Comparison of ENCODE assay signal across 15 cellular contexts in genomic region chr11:126488591-126489370, GRCh38.
A peak's percentile ranks its signal among the peaks of the same experiment; 100 is the strongest.
DNase-seq lines count a peak whose midpoint lies in the region; ATAC-seq and TF ChIP-seq lines count a peak whose summit lies in the region.
"Had no signal": no experiment of that assay in that cellular context is flagged by ENCODE, and none has a peak within 500 bp of the region (broad histone marks: within the 10 kb centered on the region; RNA-seq: fewer than 3 reads in every experiment).

No MANE protein-coding gene starts in this region.

- no peaks in the 10 kb centered on the region for H3K9me3 Mint-ChIP-seq in endodermal cell
- no peaks in the 10 kb centered on the region for H3K9me3 Mint-ChIP-seq in activated naive CD8-positive, alpha-beta T cell treated with anti-CD3 and anti-CD28 coated beads, Interleukin-2, amount 50 U/mL, for 24 hours
- H3K9me3 Mint-ChIP-seq: CD4-positive, CD25-positive, alpha-beta regulatory T cell had no signal

- no peak overlapping the region for H3K9ac ChIP-seq in endodermal cell (ENCODE audit: extremely low read depth, low read length, poor library complexity, severe bottlenecking)
- H3K9ac ChIP-seq: BLaER1 had no signal

- peaks cover 39% of the 10 kb centered on the region for H3K4me1 Mint-ChIP-seq in endodermal cell
- no peaks in the 10 kb centered on the region for H3K4me1 Mint-ChIP-seq in activated naive CD8-positive, alpha-beta T cell treated with anti-CD3 and anti-CD28 coated beads, Interleukin-2, amount 50 U/mL, for 24 hours
- H3K4me1 Mint-ChIP-seq: CD4-positive, CD25-positive, alpha-beta regulatory T cell had no signal

- 94 to 96% methylated on average over 17 to 23 of the region's 23 CpGs for WGBS in endodermal cell (ENCODE audit: insufficient coverage in 1 of 2, insufficient read length in 1 of 2), 2 experiments

- no peak overlapping the region for H3K4me3 Mint-ChIP-seq in endodermal cell
- H3K4me3 Mint-ChIP-seq in activated naive CD8-positive, alpha-beta T cell treated with anti-CD3 and anti-CD28 coated beads, Interleukin-2, amount 50 U/mL, for 24 hours: no peak overlapping the region
- H3K4me3 Mint-ChIP-seq: CD4-positive, CD25-positive, alpha-beta regulatory T cell; HFFc6 had no signal

- H3K4me1 ChIP-seq in endodermal cell (ENCODE audit: control insufficient read depth, insufficient read depth, low read length) (peaks cover 6% of the 10 kb centered on the region), upper lobe of right lung (no peaks in the 10 kb centered on the region), BE2C (peaks cover 16% of the 10 kb centered on the region)

- no peak overlapping the region for H3K27ac Mint-ChIP-seq in endodermal cell
- H3K27ac Mint-ChIP-seq in activated naive CD8-positive, alpha-beta T cell treated with anti-CD3 and anti-CD28 coated beads, Interleukin-2, amount 50 U/mL, for 24 hours: no peak overlapping the region
- H3K27ac Mint-ChIP-seq: CD4-positive, CD25-positive, alpha-beta regulatory T cell; HFFc6 had no signal

- no peaks in the 10 kb centered on the region for H3K36me3 Mint-ChIP-seq in endodermal cell (ENCODE audit: low read depth)
- no peaks in the 10 kb centered on the region for H3K36me3 Mint-ChIP-seq in activated naive CD8-positive, alpha-beta T cell treated with anti-CD3 and anti-CD28 coated beads, Interleukin-2, amount 50 U/mL, for 24 hours (ENCODE audit: low read depth)
- H3K36me3 Mint-ChIP-seq: CD4-positive, CD25-positive, alpha-beta regulatory T cell had no signal

- H3K27ac ChIP-seq in endodermal cell (ENCODE audit: low read depth, low read length) (no peak overlapping the region), upper lobe of right lung (no peak overlapping the region)
- H3K27ac ChIP-seq: 22Rv1, BLaER1 had no signal

- H3K27me3 ChIP-seq in endodermal cell (ENCODE audit: control insufficient read depth, insufficient read depth, low read length, poor library complexity, severe bottlenecking) (no peaks in the 10 kb centered on the region), upper lobe of right lung (no peaks in the 10 kb centered on the region), BE2C (no peaks in the 10 kb centered on the region)
- H3K27me3 ChIP-seq: BLaER1 had no signal

- DNase-seq in activated effector memory CD4-positive, alpha-beta T cell treated with anti-CD3 and anti-CD28 coated beads, Interleukin-2, amount 50 U/mL, for 16 hours: peak; percentile 55
- DNase-seq in activated effector memory CD4-positive, alpha-beta T cell treated with Interleukin-2 at 50 U/mL for 16 hours: no peak
- DNase-seq in endodermal cell (peak; percentile 37), posterior vena cava (ENCODE audit: low spot score) (peak; percentile 68), upper lobe of right lung (peak; percentile 57), left colon (no peak), BE2C (no peak)
- DNase-seq in activated naive CD8-positive, alpha-beta T cell treated with anti-CD3 and anti-CD28 coated beads, Interleukin-2, amount 50 U/mL, for 24 hours: no peak
- DNase-seq: CD4-positive, CD25-positive, alpha-beta regulatory T cell; DMS53; GF-D8; HCEC 1CT; HFFc6 had no signal

- ATAC-seq in upper lobe of right lung: no peak
- no peak for ATAC-seq in activated naive CD8-positive, alpha-beta T cell treated with anti-CD3 and anti-CD28 coated beads, Interleukin-2, amount 50 U/mL, for 24 hours
- no peak for ATAC-seq in left colon

- peaks cover 2% of the 10 kb centered on the region for H3K27me3 Mint-ChIP-seq in endodermal cell (ENCODE audit: insufficient read depth)
- no peaks in the 10 kb centered on the region for H3K27me3 Mint-ChIP-seq in activated naive CD8-positive, alpha-beta T cell treated with anti-CD3 and anti-CD28 coated beads, Interleukin-2, amount 50 U/mL, for 24 hours

- intact Hi-C loops in posterior vena cava (cut with DNase I): no loop called here
- intact Hi-C loops in upper lobe of right lung (cut with DNase I): no loop called here
- intact Hi-C loops in left colon (cut with DNase I, micrococcal nuclease): loop anchor here in 1 of 2 donors (10.0 kb wide), 1 partner anchor 184 kb away; the partner anchor contains the start of gene DCPS

- H3K9me3 ChIP-seq in endodermal cell (ENCODE audit: control insufficient read depth, low read length): no peaks in the 10 kb centered on the region
- H3K9me3 ChIP-seq in upper lobe of right lung: no peaks in the 10 kb centered on the region
- no peaks in the 10 kb centered on the region for H3K9me3 ChIP-seq in BE2C
- H3K9me3 ChIP-seq: BLaER1 had no signal

- H3K36me3 ChIP-seq in endodermal cell (ENCODE audit: control insufficient read depth, insufficient read depth, low read length): no peaks in the 10 kb centered on the region
- no peaks in the 10 kb centered on the region for H3K36me3 ChIP-seq in upper lobe of right lung
- no peaks in the 10 kb centered on the region for H3K36me3 ChIP-seq in BE2C
- H3K36me3 ChIP-seq: BLaER1 had no signal

- H3K4me3 ChIP-seq in endodermal cell (ENCODE audit: low read length) (no peak overlapping the region), upper lobe of right lung (no peak overlapping the region), BE2C (ENCODE audit: low read depth, low read length) (no peak overlapping the region)
- H3K4me3 ChIP-seq: BLaER1 had no signal

- TF ChIP-seq CTCF in endodermal cell (conservative IDR thresholded peaks at IDR 0.05) (no peak), upper lobe of right lung (IDR thresholded peaks at IDR 0.05) (no peak), BE2C (IDR thresholded peaks at IDR 0.05; ENCODE audit: low read depth, low read length) (no peak)

Comparison
In these comparisons a context has a peak if more than half of its experiments do, and no peak if none do; other contexts are left out.
1. DNase-seq: peak in activated effector memory CD4-positive, alpha-beta T cell treated with anti-CD3 and anti-CD28 coated beads, Interleukin-2, amount 50 U/mL, for 16 hours (single experiment), endodermal cell (single experiment), posterior vena cava (single experiment) and upper lobe of right lung (single experiment); none in activated effector memory CD4-positive, alpha-beta T cell treated with Interleukin-2 at 50 U/mL for 16 hours (single experiment), activated naive CD8-positive, alpha-beta T cell treated with anti-CD3 and anti-CD28 coated beads, Interleukin-2, amount 50 U/mL, for 24 hours (single experiment), left colon (0 of 2) and BE2C (single experiment).